In genomic region chr17:16296072-16296471, GRCh38 we compare ENCODE assay signal across 1 cellular context.
A peak's percentile ranks its signal among the peaks of the same experiment; 100 is the strongest.
TF ChIP-seq lines count a peak whose summit lies in the region.
"Not testable (repeated sequence)": the region's sequence is repeated elsewhere in the genome, so short reads cannot be mapped to it uniquely, and the experiment has no call there.

No MANE protein-coding gene starts in this region.

TF ChIP-seq in HepG2, 621 proteins besides CTCF, POLR2A, EP300 and RAD21:
- TF ChIP-seq FOXP1 (IDR thresholded peaks at IDR 0.05), result not testable (repeated sequence)
- peak; percentile 18; the same call in 1 of the 2 replicates for TF ChIP-seq FOXP1 (CRISPR knock-in tag; IDR thresholded peaks at IDR 0.05)
- TF ChIP-seq ZNF816 (CRISPR knock-in tag; IDR thresholded peaks at IDR 0.05; ENCODE audit: borderline replicate concordance), result 0 out of 2 replicates have a peak, but pooled peaks have one; percentile 32
- TF ChIP-seq FOSL2 (CRISPR knock-in tag; IDR thresholded peaks at IDR 0.05), result peak; percentile 77
- TF ChIP-seq ARID3A (IDR thresholded peaks at IDR 0.05; ENCODE audit: low read depth, low read length), result 0 out of 2 replicates have a peak, but pooled peaks have one; percentile 25
- TF ChIP-seq CHD4 (IDR thresholded peaks at IDR 0.05; ENCODE audit: borderline replicate concordance, low read length), result 0 out of 2 replicates have a peak, but pooled peaks have one; percentile 0
